Comparison of ENCODE assay signal across 9 cellular contexts in genomic region chr3:67635257-67635656, GRCh38. TPM values are rescaled to one million over a fixed set of nuclear protein-coding genes. Genes with fewer than 3 reads are reported as not detected.
A peak's percentile ranks its signal among the peaks of the same experiment; 100 is the strongest.
DNase-seq lines count a peak whose midpoint lies in the region; ATAC-seq and TF ChIP-seq lines count a peak whose summit lies in the region.
"Had no signal": no experiment of that assay in that cellular context is flagged by ENCODE, and none has a peak within 500 bp of the region (broad histone marks: within the 10 kb centered on the region; RNA-seq: fewer than 3 reads in every experiment).

No MANE protein-coding gene starts in this region.

- no peaks in the 10 kb centered on the region for H3K9me3 ChIP-seq in CD8-positive, alpha-beta memory T cell (ENCODE audit: low read length)

- POLR2A ChIA-PET in CD8-positive, alpha-beta memory T cell (lab: Charles Lee): interaction anchor here (1.3 kb wide), 1 partner anchor 19 kb away, joined by 4 read pairs; the partner anchor contains the start of gene SUCLG2

- peak overlapping the region in 3 of 8 donors; percentile 27 to 56 (median 53) for H3K27ac Mint-ChIP-seq in CD8-positive, alpha-beta memory T cell

- ATAC-seq in activated T-cell treated with anti-CD3 and anti-CD28 coated beads, Interleukin-2, amount 50 U/mL, for 4 hours: peak; percentile 94 to 98
- no peak for ATAC-seq in HG03045 (IDR thresholded peaks at IDR 0.05; ENCODE audit: unreplicated experiment)

- H3K4me3 ChIP-seq in fibroblast of pulmonary artery (replicated peaks; ENCODE audit: low read depth, low read length): no peak overlapping the region
- H3K4me3 ChIP-seq in CD8-positive, alpha-beta memory T cell (ENCODE audit: low read length): no peak overlapping the region

- H3K36me3 ChIP-seq in CD8-positive, alpha-beta memory T cell (ENCODE audit: insufficient read depth, low read length): no peaks in the 10 kb centered on the region

- no peak overlapping the region for H3K4me3 Mint-ChIP-seq in activated T-cell treated with anti-CD3 and anti-CD28 coated beads, Interleukin-2, amount 50 U/mL, for 4 hours
- no peak overlapping the region for H3K4me3 Mint-ChIP-seq in CD8-positive, alpha-beta memory T cell

- no peak for TF ChIP-seq CTCF in fibroblast of pulmonary artery (IDR thresholded peaks at IDR 0.05; ENCODE audit: low read length, missing control alignments)

- H3K27me3 ChIP-seq in CD8-positive, alpha-beta memory T cell (ENCODE audit: insufficient read depth, low read length, poor library complexity, severe bottlenecking): no peaks in the 10 kb centered on the region

- H3K36me3 Mint-ChIP-seq in activated T-cell treated with anti-CD3 and anti-CD28 coated beads, Interleukin-2, amount 50 U/mL, for 4 hours (ENCODE audit: insufficient read depth): peaks cover 30% of the 10 kb centered on the region
- peaks cover 0 to 44% (median 20%) of the 10 kb centered on the region in 3 donors for H3K36me3 Mint-ChIP-seq in CD8-positive, alpha-beta memory T cell

- H3K27ac ChIP-seq in CD8-positive, alpha-beta memory T cell (ENCODE audit: low read depth, low read length): no peak overlapping the region

- peaks cover 37% of the 10 kb centered on the region for H3K4me1 ChIP-seq in CD8-positive, alpha-beta memory T cell (ENCODE audit: insufficient read depth, low read length)

- H3K27me3 Mint-ChIP-seq in activated T-cell treated with anti-CD3 and anti-CD28 coated beads, Interleukin-2, amount 50 U/mL, for 4 hours (ENCODE audit: low read depth): no peaks in the 10 kb centered on the region
- no peaks in the 10 kb centered on the region for H3K27me3 Mint-ChIP-seq in CD8-positive, alpha-beta memory T cell

- no peaks in the 10 kb centered on the region for H3K9me3 Mint-ChIP-seq in activated T-cell treated with anti-CD3 and anti-CD28 coated beads, Interleukin-2, amount 50 U/mL, for 4 hours
- no peaks in the 10 kb centered on the region for H3K9me3 Mint-ChIP-seq in CD8-positive, alpha-beta memory T cell

- CTCF ChIA-PET in CD8-positive, alpha-beta memory T cell (lab: Charles Lee): no interaction called here

- peaks cover 68% of the 10 kb centered on the region for H3K4me1 Mint-ChIP-seq in activated T-cell treated with anti-CD3 and anti-CD28 coated beads, Interleukin-2, amount 50 U/mL, for 4 hours (ENCODE audit: low read depth)
- H3K4me1 Mint-ChIP-seq in CD8-positive, alpha-beta memory T cell: peaks cover 54 to 88% (median 78%) of the 10 kb centered on the region in 3 donors

- peak; percentile 22 for DNase-seq in stimulated activated CD4-positive, alpha-beta T cell treated with anti-CD3 and anti-CD28 coated beads, Interleukin-4, amount 100 ng/mL, for 24 hours
- no peak for DNase-seq in stimulated activated CD4-positive, alpha-beta T cell treated with anti-CD3 and anti-CD28 coated beads, Interleukin-4, amount 100 ng/mL, for 4 hours
- DNase-seq in activated T-cell treated with anti-CD3 and anti-CD28 coated beads, Interleukin-2, amount 50 U/mL, for 4 hours: no peak
- peak; percentile 56 for DNase-seq in fibroblast of pulmonary artery (ENCODE audit: low read depth)
- DNase-seq in activated CD8-positive, alpha-beta memory T cell treated with anti-CD3 and anti-CD28 coated beads, Interleukin-2, amount 50 U/mL, for 48 hours: no peak
- DNase-seq in NCI-H146 (lab: John Stamatoyannopoulos, UW): no peak
- DNase-seq in CD8-positive, alpha-beta memory T cell: no peak
- DNase-seq: NCI-H2171 had no signal

RNA-seq across cellular contexts. Expression of gene SUCLG2, which starts 19.2 kb away (rescaled TPM):
- total RNA-seq in activated T-cell treated with anti-CD3 and anti-CD28 coated beads, Interleukin-2, amount 50 U/mL, for 4 hours: 10 to 100 TPM; 28.3 to 38.2 (median 29.7) TPM
- total RNA-seq in CD8-positive, alpha-beta memory T cell: 10 to 100 TPM; 59.9 to 61.7 TPM
- polyA plus RNA-seq in CD8-positive, alpha-beta memory T cell: 57.0 TPM

Comparison
In these comparisons a context has a peak if more than half of its experiments do, and no peak if none do; other contexts are left out.
1. DNase-seq: peak in stimulated activated CD4-positive, alpha-beta T cell treated with anti-CD3 and anti-CD28 coated beads, Interleukin-4, amount 100 ng/mL, for 24 hours (single experiment) and fibroblast of pulmonary artery (single experiment); none in stimulated activated CD4-positive, alpha-beta T cell treated with anti-CD3 and anti-CD28 coated beads, Interleukin-4, amount 100 ng/mL, for 4 hours (0 of 2), activated T-cell treated with anti-CD3 and anti-CD28 coated beads, Interleukin-2, amount 50 U/mL, for 4 hours (single experiment), activated CD8-positive, alpha-beta memory T cell treated with anti-CD3 and anti-CD28 coated beads, Interleukin-2, amount 50 U/mL, for 48 hours (single experiment), NCI-H146 (single experiment) and CD8-positive, alpha-beta memory T cell (0 of 5).